Comparison of ENCODE assay signal across 9 cellular contexts in genomic region chr9:81993656-81994055, GRCh38. TPM values are rescaled to one million over a fixed set of nuclear protein-coding genes. Genes with fewer than 3 reads are reported as not detected.
"Had no signal": no experiment of that assay in that cellular context is flagged by ENCODE, and none has a peak within 500 bp of the region (broad histone marks: within the 10 kb centered on the region; RNA-seq: fewer than 3 reads in every experiment).

No MANE protein-coding gene starts in this region.

- ATAC-seq: HCT116, HepG2 had no signal

- DNase-seq: GM23248, GOT3, H7, HFFc6, KBM-7 had no signal

RNA-seq across cellular contexts. Expression of gene SPATA31D1, which starts 5.1 kb away (rescaled TPM):
- total RNA-seq: GM23248, H4, H7, HepG2, HFFc6, HT-29 had no signal

RNA-seq across cellular contexts. Expression of gene SPATA31D3, which starts 50.4 kb away (rescaled TPM):
- total RNA-seq: GM23248, H4, H7, HepG2, HFFc6, HT-29 had no signal
